Comparison of ENCODE assay signal across 8 cellular contexts in genomic region chr3:53846134-53846850, GRCh38. TPM values are rescaled to one million over a fixed set of nuclear protein-coding genes. Genes with fewer than 3 reads are reported as not detected.
A peak's percentile ranks its signal among the peaks of the same experiment; 100 is the strongest.
DNase-seq lines count a peak whose midpoint lies in the region; ATAC-seq and TF ChIP-seq lines count a peak whose summit lies in the region.

Gene CHDH, minus strand, starts transcription at chr3:53846419. Its CDS starts 22,411 bp downstream, at chr3:53824008.
Gene IL17RB, plus strand, starts transcription at chr3:53846568. Its CDS starts 21 bp downstream, at chr3:53846589.

- no peak for TF ChIP-seq EP300 in sigmoid colon (IDR thresholded peaks at IDR 0.05)

- TF ChIP-seq POLR2A in HCT116 (IDR thresholded peaks at IDR 0.05; ENCODE audit: borderline replicate concordance, extremely low read depth, insufficient read depth, insufficient read length) (peak; percentile 37), sigmoid colon (IDR thresholded peaks at IDR 0.05) (peak in 1 of 2 donors; percentile 46)

- RAD21 ChIA-PET in HCT116 (lab: Charles Lee; ENCODE audit: low non-redundant PET in 1 of 2, low total read pairs in 2 of 2, uncharacterized antibody in 2 of 2, unreplicated experiment in 2 of 2), result no interaction called here

- H3K27ac Mint-ChIP-seq in activated CD4-positive, alpha-beta T cell treated with anti-CD3 and anti-CD28 coated beads for 36 hours, result no peak within 1 kb of the TSS

- TF ChIP-seq RAD21 in HCT116 (IDR thresholded peaks at IDR 0.05; ENCODE audit: low read depth), result no peak

- CTCF ChIA-PET in activated CD4-positive, alpha-beta T cell treated with anti-CD3 and anti-CD28 coated beads for 36 hours (lab: Charles Lee), result no interaction called here
- CTCF ChIA-PET in HCT116 (lab: Charles Lee), result interaction anchor here (1.4 kb wide), 1 partner anchor 13 kb away, joined by 3 read pairs; no protein-coding TSS in a partner anchor

- peak within 1 kb of the TSS; percentile 45 to 72 for H3K4me3 ChIP-seq in HCT116 (replicated peaks in 1 of 2; ENCODE audit: low read depth in 1 of 2, low read length in 2 of 2)
- H3K4me3 ChIP-seq in astrocyte of the spinal cord (ENCODE audit: low read depth, low read length), result peak within 1 kb of the TSS; percentile 46
- H3K4me3 ChIP-seq in iPS-15b (ENCODE audit: low read depth, low read length), result peak within 1 kb of the TSS; percentile 76
- peak within 1 kb of the TSS; percentile 33 to 83 (median 62) for H3K4me3 ChIP-seq in sigmoid colon

- H3K4me2 ChIP-seq in HCT116 (ENCODE audit: low read length), result peak within 1 kb of the TSS; percentile 87

- in situ Hi-C loops in astrocyte of the spinal cord (cut with HindIII; ENCODE audit: low sequenced_read_pairs), result no loop called here

- no peak for TF ChIP-seq CTCF in HCT116 (IDR thresholded peaks at IDR 0.05 in 2 of 3, conservative IDR thresholded peaks at IDR 0.05 in 1 of 3; ENCODE audit: borderline replicate concordance in 1 of 3, insufficient read depth in 1 of 3, low read depth in 2 of 3, low read length in 2 of 3)
- TF ChIP-seq CTCF in astrocyte of the spinal cord (IDR thresholded peaks at IDR 0.05; ENCODE audit: low read depth, low read length), result no peak
- TF ChIP-seq CTCF in sigmoid colon (IDR thresholded peaks at IDR 0.05), result no peak

- 1 to 2% methylated on average over 91 of the region's 91 CpGs for WGBS in sigmoid colon, 2 donors

- no peaks in the 10 kb centered on the region for H3K36me3 Mint-ChIP-seq in activated CD4-positive, alpha-beta T cell treated with anti-CD3 and anti-CD28 coated beads for 36 hours (ENCODE audit: low read depth)

- intact Hi-C loops in activated CD4-positive, alpha-beta T cell treated with anti-CD3 and anti-CD28 coated beads for 36 hours (cut with DNase I, micrococcal nuclease), result no loop called here
- intact Hi-C loops in HCT116 (cut with micrococcal nuclease) (no loop called here), sigmoid colon (cut with DNase I) (no loop called here)

- no peaks in the 10 kb centered on the region for H3K9me2 ChIP-seq in HCT116 (ENCODE audit: insufficient read depth)

- H3K9me3 Mint-ChIP-seq in activated CD4-positive, alpha-beta T cell treated with anti-CD3 and anti-CD28 coated beads for 36 hours (ENCODE audit: low read depth), result no peaks in the 10 kb centered on the region

- H4K20me1 ChIP-seq in HCT116 (ENCODE audit: insufficient read depth), result no peaks in the 10 kb centered on the region

- H3K9ac ChIP-seq in HCT116 (ENCODE audit: low read length) (peak within 1 kb of the TSS; percentile 83), iPS-15b (ENCODE audit: low read depth, low read length) (peak within 1 kb of the TSS; percentile 76)

- peak within 1 kb of the TSS; percentile 50 for H3K4me3 Mint-ChIP-seq in activated CD4-positive, alpha-beta T cell treated with anti-CD3 and anti-CD28 coated beads for 36 hours

- peaks cover 43% of the 10 kb centered on the region for H3K27me3 Mint-ChIP-seq in activated CD4-positive, alpha-beta T cell treated with anti-CD3 and anti-CD28 coated beads for 36 hours

- peak; percentile 44 for DNase-seq in activated CD4-positive, alpha-beta T cell treated with anti-CD3 and anti-CD28 coated beads for 36 hours
- no peak for DNase-seq in activated CD4-positive, alpha-beta T cell treated with anti-CD3 and anti-CD28 coated beads for 4 hours
- DNase-seq in HCT116 (ENCODE audit: low read depth, low spot score), result peak; percentile 38
- peak; percentile 75 for DNase-seq in NCI-H2196 (lab: John Stamatoyannopoulos, UW; ENCODE audit: unreplicated experiment)
- DNase-seq in astrocyte of the spinal cord (ENCODE audit: low read depth, low spot score), result no peak
- DNase-seq in sigmoid colon, result no peak
- no peak for DNase-seq in SIG-M5 treated with dmso at 0.1 percent for 504 hours (lab: John Stamatoyannopoulos, UW; ENCODE audit: unreplicated experiment)

- ATAC-seq in activated CD4-positive, alpha-beta T cell treated with anti-CD3 and anti-CD28 coated beads for 36 hours, result peak; percentile 70
- ATAC-seq in HCT116, result peak; percentile 86

- H3K9me3 ChIP-seq in HCT116 (ENCODE audit: control insufficient read depth in 1 of 2, insufficient read depth in 1 of 2, low read depth in 1 of 2, low read length in 2 of 2) (no peaks in the 10 kb centered on the region), iPS-15b (ENCODE audit: control insufficient read depth, insufficient read depth, low read length) (no peaks in the 10 kb centered on the region), sigmoid colon (no peaks in the 10 kb centered on the region)

- H3K27me3 ChIP-seq in HCT116 (ENCODE audit: insufficient read depth, low read length) (no peaks in the 10 kb centered on the region), iPS-15b (ENCODE audit: control insufficient read depth, insufficient read depth, low read length) (peaks cover 15% of the 10 kb centered on the region), sigmoid colon (peaks cover 4 to 42% (median 30%) of the 10 kb centered on the region in 3 donors)

- no TSS peak for BruUV-seq in HCT116 (replicated peaks; lab: Mats Ljungman, UMichigan)

- H2AFZ ChIP-seq in HCT116 (ENCODE audit: low read depth, low read length, poor library complexity, severe bottlenecking), result peak within 1 kb of the TSS; percentile 56

- no peaks in the 10 kb centered on the region for H3K36me3 ChIP-seq in HCT116 (ENCODE audit: control insufficient read depth in 1 of 2, insufficient read depth in 2 of 2, low read length in 2 of 2)
- H3K36me3 ChIP-seq in iPS-15b (ENCODE audit: control insufficient read depth, insufficient read depth, low read length), result no peaks in the 10 kb centered on the region
- no peaks in the 10 kb centered on the region for H3K36me3 ChIP-seq in sigmoid colon

- H3K79me2 ChIP-seq in HCT116 (ENCODE audit: insufficient read depth, low read length), result peaks cover 6% of the 10 kb centered on the region; the same call in 1 of the 2 replicates

- H3K4me1 Mint-ChIP-seq in activated CD4-positive, alpha-beta T cell treated with anti-CD3 and anti-CD28 coated beads for 36 hours, result no peaks in the 10 kb centered on the region

- peak within 1 kb of the TSS; percentile 83 for H3K27ac ChIP-seq in HCT116 (ENCODE audit: low read depth, low read length)
- peak within 1 kb of the TSS; percentile 32 to 63 (median 44) for H3K27ac ChIP-seq in sigmoid colon

- POLR2A ChIA-PET in activated CD4-positive, alpha-beta T cell treated with anti-CD3 and anti-CD28 coated beads for 36 hours (lab: Charles Lee), result no interaction called here
- POLR2A ChIA-PET in HCT116 (lab: Charles Lee), result interaction anchor here (1.0 to 1.7 kb wide), 2 partner anchors 17 to 46 kb away, joined by 4 read pairs; partner anchors contain the start of gene SELENOK

- H3K4me1 ChIP-seq in HCT116 (ENCODE audit: control insufficient read depth in 1 of 2, insufficient read depth in 2 of 2, low read length in 2 of 2), result peaks cover 39 to 50% of the 10 kb centered on the region in 2 experiments
- H3K4me1 ChIP-seq in iPS-15b (ENCODE audit: control insufficient read depth, insufficient read depth, low read length), result peaks cover 4% of the 10 kb centered on the region
- peaks cover 0 to 11% (median 8%) of the 10 kb centered on the region in 4 donors for H3K4me1 ChIP-seq in sigmoid colon

TF ChIP-seq in HCT116, 20 proteins besides CTCF, POLR2A, EP300 and RAD21 (continues in another document):
- no peak for TF ChIP-seq EZH2 (IDR thresholded peaks at IDR 0.05)
- no peak for TF ChIP-seq FOSL1 (IDR thresholded peaks at IDR 0.05; ENCODE audit: low read depth)
- no peak for TF ChIP-seq EZH2phosphoT487 (IDR thresholded peaks at IDR 0.05; ENCODE audit: borderline replicate concordance)
- TF ChIP-seq ZFX (IDR thresholded peaks at IDR 0.05), result peak; percentile 90
- peak; percentile 93 for TF ChIP-seq MAX (IDR thresholded peaks at IDR 0.05)
- no peak for TF ChIP-seq JUND (IDR thresholded peaks at IDR 0.05)
- no peak for TF ChIP-seq CEBPB (IDR thresholded peaks at IDR 0.05; ENCODE audit: low read depth)
- no peak for TF ChIP-seq ZBTB33 (IDR thresholded peaks at IDR 0.05; ENCODE audit: extremely low read depth, insufficient replicate concordance, low read length)
- TF ChIP-seq TCF7L2 (IDR thresholded peaks at IDR 0.05; ENCODE audit: borderline replicate concordance, extremely low read depth, insufficient read depth, insufficient read length), result peak; percentile 72
- TF ChIP-seq SIN3A (IDR thresholded peaks at IDR 0.05; ENCODE audit: low read depth), result no peak
- TF ChIP-seq POLR2AphosphoS5 (IDR thresholded peaks at IDR 0.05; ENCODE audit: low read depth, low read length), result peak; percentile 73
- no peak for TF ChIP-seq SRF (IDR thresholded peaks at IDR 0.05; ENCODE audit: low read depth)
- TF ChIP-seq EGR1 (IDR thresholded peaks at IDR 0.05; ENCODE audit: low read depth), result no peak
- TF ChIP-seq YY1 (IDR thresholded peaks at IDR 0.05; ENCODE audit: extremely low read depth, insufficient replicate concordance, low read depth, low read length), result no peak
- TF ChIP-seq CBX3 (IDR thresholded peaks at IDR 0.05; ENCODE audit: low read depth), result peak; percentile 61; the same call in 1 of the 2 replicates

RNA-seq across cellular contexts. Expression of gene CHDH, which starts in this region (rescaled TPM):
- total RNA-seq in activated CD4-positive, alpha-beta T cell treated with anti-CD3 and anti-CD28 coated beads for 36 hours, result under 1 TPM; 0.30 to 0.55 TPM
- total RNA-seq in HCT116 (2021; ENCODE audit: unreplicated experiment) (10.8 TPM), sigmoid colon (1 to 10 TPM; 1.1 to 1.8 (median 1.7) TPM)
- polyA plus RNA-seq in HCT116 (2012), result 2.4 and 2.6 TPM in 2 replicates
- 1 to 10 TPM; 5.4 to 9.5 (median 6.8) TPM for polyA plus RNA-seq in sigmoid colon

RNA-seq across cellular contexts. Expression of gene IL17RB, which starts in this region (rescaled TPM):
- total RNA-seq in activated CD4-positive, alpha-beta T cell treated with anti-CD3 and anti-CD28 coated beads for 36 hours, result under 1 TPM; 0.33 to 0.69 TPM
- 8.3 TPM for total RNA-seq in HCT116 (2021; ENCODE audit: unreplicated experiment)
- 5.0 and 7.3 TPM in 2 replicates for polyA plus RNA-seq in HCT116 (2012)
- total RNA-seq in sigmoid colon, result 1 to 10 TPM; 1.1 to 2.8 (median 1.7) TPM
- polyA plus RNA-seq in sigmoid colon, result 1 to 10 TPM; 1.2 to 9.0 (median 2.8) TPM

Comparison
In these comparisons a context has a peak if more than half of its experiments do, and no peak if none do; other contexts are left out.
1. Peak in DNase-seq and ATAC-seq in activated CD4-positive, alpha-beta T cell treated with anti-CD3 and anti-CD28 coated beads for 36 hours; RNA of the genes that start here not detected or under 1 TPM.
2. DNase-seq: peak in HCT116 (single experiment) and NCI-H2196 (single experiment); none in activated CD4-positive, alpha-beta T cell treated with anti-CD3 and anti-CD28 coated beads for 4 hours (0 of 2), astrocyte of the spinal cord (single experiment), sigmoid colon (single experiment) and SIG-M5 treated with dmso at 0.1 percent for 504 hours (single experiment).
3. Peak in every context shown above with its lines, with median percentiles within 50 percentile points of each other: H3K4me3 ChIP-seq.